ENCODE assay signal across 30 cellular contexts in the genomic region with DNA sequence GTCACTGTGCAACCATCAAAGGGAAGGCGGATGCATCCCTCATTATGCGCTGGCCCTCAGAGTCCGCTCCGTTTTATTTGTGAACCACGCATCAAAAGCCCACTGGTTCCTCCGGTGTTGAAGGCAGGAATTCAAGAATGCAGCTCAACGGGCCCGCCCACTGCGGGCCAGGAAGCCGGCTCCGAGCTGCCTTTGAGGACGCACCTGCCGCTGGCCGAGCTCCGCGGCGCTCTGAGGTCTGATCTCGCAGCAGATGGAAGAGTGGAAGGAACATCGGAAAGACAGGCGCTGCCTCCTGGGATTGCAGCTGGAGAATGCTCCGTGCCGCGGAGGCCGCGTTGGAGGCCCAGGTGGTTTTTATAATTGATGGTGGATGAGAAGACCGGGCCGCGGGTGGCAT. TPM values are rescaled to one million over a fixed set of nuclear protein-coding genes. Genes with fewer than 3 reads are reported as not detected.
A peak's percentile ranks its signal among the peaks of the same experiment; 100 is the strongest.
DNase-seq lines count a peak whose midpoint lies in the region; ATAC-seq, FAIRE-seq and TF ChIP-seq lines count a peak whose summit lies in the region.
"Had no signal": no experiment of that assay in that cellular context is flagged by ENCODE, and none has a peak within 500 bp of the region (broad histone marks: within the 10 kb centered on the region; RNA-seq: fewer than 3 reads in every experiment).

No MANE protein-coding gene starts in this region.

- DNase-seq in DMS79 treated with DMSO at 0.1 percent for 48 hours (lab: John Stamatoyannopoulos, UW) (peak; percentile 18), DMS79 (lab: John Stamatoyannopoulos, UW) (no peak), Caco-2 (peak; percentile 77 to 82), WTC11 (ENCODE audit: low spot score) (peak; percentile 62), mesendoderm (peak; percentile 40), kidney (no peak)
- DNase-seq: 8988T; activated CD4-positive, alpha-beta T cell treated with anti-CD3 and anti-CD28 coated beads, Interleukin-2, amount 10 ng/mL, durations not matched to agents 24 days and 14 days; activated naive CD4-positive, alpha-beta T cell treated with Interleukin-2 at 50 U/mL for 16 hours; activated T-cell treated with anti-CD3 and anti-CD28 coated beads, Interleukin-2, amount 50 U/mL, for 48 hours; adrenal gland; CD4-positive, alpha-beta T cell; cortex of kidney; DMS 273 treated with DMSO at 0.1 percent for 48 hours; hypothalamus; KG1; NCI-H1694 treated with DMSO at 0.1 percent for 48 hours; psoas muscle had no signal

- H3K79me2 ChIP-seq in mesendoderm (ENCODE audit: control insufficient read depth, insufficient read depth, low read length): no peaks in the 10 kb centered on the region

- no peak overlapping the region for H2BK15ac ChIP-seq in mesendoderm (replicated peaks; ENCODE audit: low read depth)

- H3K36me3 Mint-ChIP-seq in Caco-2 (ENCODE audit: insufficient read depth, unreplicated experiment) (peaks cover 29% of the 10 kb centered on the region), WTC11 (no peaks in the 10 kb centered on the region)

- H3K27ac Mint-ChIP-seq in Caco-2 (ENCODE audit: unreplicated experiment) (peak overlapping the region; percentile 69), WTC11 (peak overlapping the region; percentile 8; the same call in 1 of the 2 replicates)
- H3K27ac Mint-ChIP-seq: activated CD4-positive, alpha-beta T cell treated with anti-CD3 and anti-CD28 coated beads, Interleukin-2, amount 10 ng/mL, durations not matched to agents 24 days and 14 days; CD4-positive, alpha-beta T cell; T-helper 1 cell treated with Interleukin-12 subunit alpha and Interleukin-12 subunit beta and Interleukin-4 antibody, amounts not matched to agents 30 μg/mL and 1 μg/mL, for 36 hours had no signal

- H2BK5ac ChIP-seq in mesendoderm (ENCODE audit: low read length): no peak overlapping the region

- H3K23ac ChIP-seq in mesendoderm (ENCODE audit: low read length): no peak overlapping the region

- H3K27me3 ChIP-seq in Caco-2 (replicated peaks; ENCODE audit: control insufficient read depth, insufficient read depth, low read length) (no peaks in the 10 kb centered on the region), mesendoderm (ENCODE audit: insufficient read depth, low read length, poor library complexity) (no peaks in the 10 kb centered on the region)
- H3K27me3 ChIP-seq: upper lobe of left lung had no signal

- H3K18ac ChIP-seq in mesendoderm (ENCODE audit: low read length): no peak overlapping the region

- POLR2A ChIA-PET in Caco-2 (lab: Charles Lee) (no interaction called here), WTC11 (lab: Charles Lee) (no interaction called here)

- intact Hi-C loops in Caco-2 (cut with micrococcal nuclease; ENCODE audit: unreplicated experiment): no loop called here
- intact Hi-C loops in kidney (cut with DNase I): no loop called here

- peaks cover 12% of the 10 kb centered on the region for H3K9me3 ChIP-seq in Caco-2
- H3K9me3 ChIP-seq in kidney (ENCODE audit: control insufficient read depth in 1 of 2, low read length in 2 of 2): no peaks in the 10 kb centered on the region
- H3K9me3 ChIP-seq: adrenal gland, psoas muscle, upper lobe of left lung had no signal

- H3K4me3 ChIP-seq in Caco-2 (ENCODE audit: low read depth, low read length) (no peak overlapping the region), mesendoderm (ENCODE audit: low read length) (no peak overlapping the region), kidney (ENCODE audit: low read length in 2 of 2) (no peak overlapping the region)
- H3K4me3 ChIP-seq: adrenal gland, lung, psoas muscle, upper lobe of left lung had no signal

- no peak for FAIRE-seq in kidney (lab: Jason Lieb, UNC)
- FAIRE-seq: bronchial epithelial cell, HTR-8/SVneo had no signal

- no peak overlapping the region for H3K56ac ChIP-seq in mesendoderm (ENCODE audit: low read length)

- TF ChIP-seq CTCF in Caco-2 (IDR thresholded peaks at IDR 0.05; ENCODE audit: insufficient read depth in 1 of 2, low read depth in 1 of 2, low read length in 1 of 2, severe bottlenecking in 1 of 2, unreplicated experiment in 1 of 2) (no peak), WTC11 (IDR thresholded peaks at IDR 0.05) (no peak), kidney (IDR thresholded peaks at IDR 0.05; ENCODE audit: borderline replicate concordance, extremely low read depth, insufficient read depth) (no peak)

- H3K4ac ChIP-seq in mesendoderm (ENCODE audit: low read depth, low read length): no peak overlapping the region

- H3K4me2 ChIP-seq in mesendoderm (ENCODE audit: low read length): no peak overlapping the region

- BruUV-seq in Caco-2 (replicated peaks; lab: Mats Ljungman, UMichigan): no TSS peak

- no peak overlapping the region for H2AK5ac ChIP-seq in mesendoderm (ENCODE audit: low read length)

- no peak overlapping the region for H4K8ac ChIP-seq in mesendoderm (ENCODE audit: low read depth, low read length)

- H3K9ac ChIP-seq in mesendoderm (ENCODE audit: low read length) (no peak overlapping the region), kidney (ENCODE audit: low read length in 2 of 2) (no peak overlapping the region)

- CTCF ChIA-PET in Caco-2 (lab: Charles Lee): no interaction called here
- CTCF ChIA-PET in WTC11 (lab: Charles Lee): interaction anchor here (0.6 to 1.4 kb wide), 3 partner anchors 71 to 113 kb away, joined by 4 to 5 read pairs (median 5); no protein-coding TSS in a partner anchor

- H3K27ac ChIP-seq in mesendoderm (ENCODE audit: low read depth, low read length) (no peak overlapping the region), kidney (ENCODE audit: low read depth in 2 of 2, low read length in 2 of 2) (no peak overlapping the region)
- H3K27ac ChIP-seq: adrenal gland, psoas muscle, upper lobe of left lung, VCaP had no signal

- peak; percentile 83 for ATAC-seq in WTC11
- ATAC-seq in GM21515 (IDR thresholded peaks at IDR 0.05; ENCODE audit: unreplicated experiment): no peak
- ATAC-seq in HG02938 (IDR thresholded peaks at IDR 0.05; ENCODE audit: unreplicated experiment): no peak
- ATAC-seq: psoas muscle had no signal

- no peaks in the 10 kb centered on the region for H3K36me3 ChIP-seq in Caco-2 (ENCODE audit: control insufficient read depth, insufficient read depth, low read length)
- H3K36me3 ChIP-seq in mesendoderm (ENCODE audit: control insufficient read depth, insufficient read depth, low read length): no peaks in the 10 kb centered on the region
- H3K36me3 ChIP-seq in kidney (ENCODE audit: control insufficient read depth in 1 of 2, insufficient read depth in 2 of 2, low read length in 2 of 2): no peaks in the 10 kb centered on the region
- H3K36me3 ChIP-seq: adrenal gland, upper lobe of left lung had no signal

- no peak overlapping the region for H2BK120ac ChIP-seq in mesendoderm (ENCODE audit: low read depth, low read length)

- H3K9me3 Mint-ChIP-seq in Caco-2 (ENCODE audit: unreplicated experiment): peaks cover 12% of the 10 kb centered on the region
- no peaks in the 10 kb centered on the region for H3K9me3 Mint-ChIP-seq in WTC11
- H3K9me3 Mint-ChIP-seq: activated CD4-positive, alpha-beta T cell treated with anti-CD3 and anti-CD28 coated beads, Interleukin-2, amount 10 ng/mL, durations not matched to agents 24 days and 14 days; CD4-positive, alpha-beta T cell; T-helper 1 cell treated with Interleukin-12 subunit alpha and Interleukin-12 subunit beta and Interleukin-4 antibody, amounts not matched to agents 30 μg/mL and 1 μg/mL, for 36 hours had no signal

- peaks cover 31% of the 10 kb centered on the region for H3K4me1 ChIP-seq in Caco-2
- H3K4me1 ChIP-seq in mesendoderm (ENCODE audit: control insufficient read depth, low read depth, low read length): no peaks in the 10 kb centered on the region
- H3K4me1 ChIP-seq in kidney (ENCODE audit: control insufficient read depth in 1 of 2, insufficient read depth in 1 of 2, low read depth in 1 of 2, low read length in 2 of 2): no peaks in the 10 kb centered on the region
- H3K4me1 ChIP-seq: adrenal gland, psoas muscle had no signal

- no peak overlapping the region for H4K5ac ChIP-seq in mesendoderm (ENCODE audit: low read length)

- H3K4me1 Mint-ChIP-seq in Caco-2 (ENCODE audit: low read depth, unreplicated experiment) (peaks cover 28% of the 10 kb centered on the region), WTC11 (peaks cover 11% of the 10 kb centered on the region)
- H3K4me1 Mint-ChIP-seq: activated CD4-positive, alpha-beta T cell treated with anti-CD3 and anti-CD28 coated beads, Interleukin-2, amount 10 ng/mL, durations not matched to agents 24 days and 14 days had no signal

- no peaks in the 10 kb centered on the region for H3K79me1 ChIP-seq in mesendoderm (ENCODE audit: low read length)

- H3K4me3 Mint-ChIP-seq in Caco-2 (ENCODE audit: unreplicated experiment) (peak overlapping the region; percentile 73), WTC11 (no peak overlapping the region)
- H3K4me3 Mint-ChIP-seq: activated CD4-positive, alpha-beta T cell treated with anti-CD3 and anti-CD28 coated beads, Interleukin-2, amount 10 ng/mL, durations not matched to agents 24 days and 14 days; CD4-positive, alpha-beta T cell; T-helper 1 cell treated with Interleukin-12 subunit alpha and Interleukin-12 subunit beta and Interleukin-4 antibody, amounts not matched to agents 30 μg/mL and 1 μg/mL, for 36 hours had no signal

- WGBS in mesendoderm (ENCODE audit: extremely low coverage, insufficient coverage, low lambda C conversion rate): no CpG with 5 or more reads among the region's 28 CpGs

- no peaks in the 10 kb centered on the region for H3K27me3 Mint-ChIP-seq in Caco-2 (ENCODE audit: insufficient read depth, unreplicated experiment)
- H3K27me3 Mint-ChIP-seq in WTC11 (ENCODE audit: low read depth): peaks cover 11% of the 10 kb centered on the region
- H3K27me3 Mint-ChIP-seq: activated CD4-positive, alpha-beta T cell treated with anti-CD3 and anti-CD28 coated beads, Interleukin-2, amount 10 ng/mL, durations not matched to agents 24 days and 14 days had no signal

TF ChIP-seq in WTC11, 78 proteins besides CTCF, POLR2A, EP300 and RAD21 (continues in another document):
- no peak for TF ChIP-seq MXD4 (CRISPR knock-in tag; IDR thresholded peaks at IDR 0.05; ENCODE audit: borderline replicate concordance)
- TF ChIP-seq, protein P1, sequence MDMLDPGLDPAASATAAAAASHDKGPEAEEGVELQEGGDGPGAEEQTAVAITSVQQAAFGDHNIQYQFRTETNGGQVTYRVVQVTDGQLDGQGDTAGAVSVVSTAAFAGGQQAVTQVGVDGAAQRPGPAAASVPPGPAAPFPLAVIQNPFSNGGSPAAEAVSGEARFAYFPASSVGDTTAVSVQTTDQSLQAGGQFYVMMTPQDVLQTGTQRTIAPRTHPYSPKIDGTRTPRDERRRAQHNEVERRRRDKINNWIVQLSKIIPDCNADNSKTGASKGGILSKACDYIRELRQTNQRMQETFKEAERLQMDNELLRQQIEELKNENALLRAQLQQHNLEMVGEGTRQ (CRISPR knock-in tag; IDR thresholded peaks at IDR 0.05): no peak

RNA-seq across cellular contexts. Expression of a gene that starts 56.9 kb away (rescaled TPM):
- total RNA-seq in Caco-2 (2022) (not detected in 2 replicates), WTC11 (2021) (0.11 to 0.20 TPM (median 0.18 TPM) in 3 replicates), kidney (0.91 TPM)
- polyA plus RNA-seq in mesendoderm (2013, experiment 1 of 2): 0.01 TPM
- 0.03 TPM for polyA plus RNA-seq in mesendoderm (2013, experiment 2 of 2)
- 1.1 TPM for polyA plus RNA-seq in kidney (ENCODE audit: insufficient read depth, low read depth, low replicate concordance)
- total RNA-seq: activated CD4-positive, alpha-beta T cell treated with anti-CD3 and anti-CD28 coated beads, Interleukin-2, amount 10 ng/mL, durations not matched to agents 24 days and 14 days; bronchial epithelial cell; CD4-positive, alpha-beta T cell; H4; kidney epithelial cell; NCI-H460; SK-MEL-5 had no signal

Comparison
In these comparisons a context has a peak if more than half of its experiments do, and no peak if none do; other contexts are left out.
1. DNase-seq: peak in DMS79 treated with DMSO at 0.1 percent for 48 hours (single experiment), Caco-2 (2 of 2), WTC11 (single experiment) and mesendoderm (single experiment); none in DMS79 (single experiment) and kidney (single experiment).